Comparison of ENCODE assay signal across 29 cellular contexts in the genomic region with DNA sequence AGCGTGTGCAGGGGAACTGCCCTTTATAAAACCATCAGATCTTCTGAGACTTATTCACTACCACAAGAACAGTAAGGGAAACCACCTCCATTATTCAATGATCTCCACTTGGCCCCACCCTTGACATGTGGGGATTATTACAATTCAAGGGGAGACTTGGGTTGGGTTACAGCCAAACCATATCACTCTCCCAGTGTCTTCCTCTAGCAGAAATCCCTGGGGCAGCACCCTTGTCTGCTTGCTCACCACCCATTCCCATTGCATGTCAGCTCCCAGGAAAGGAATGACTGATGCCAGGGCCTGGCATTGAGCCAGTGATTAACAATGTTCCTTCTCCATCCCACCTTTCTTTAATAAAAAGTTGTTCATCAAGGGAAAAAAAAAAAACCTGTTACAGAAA.
"Had no signal": no experiment of that assay in that cellular context is flagged by ENCODE, and none has a peak within 500 bp of the region (broad histone marks: within the 10 kb centered on the region; RNA-seq: fewer than 3 reads in every experiment).

No MANE protein-coding gene starts in this region.

- H3K36me3 ChIP-seq: colonic mucosa, esophagus muscularis mucosa, esophagus squamous epithelium, gastrocnemius medialis, gastroesophageal sphincter, heart left ventricle, heart right ventricle had no signal

- H3K27ac ChIP-seq: colonic mucosa, coronary artery, dorsolateral prefrontal cortex, epithelial cell of prostate, esophagus muscularis mucosa, esophagus squamous epithelium, gastrocnemius medialis, gastroesophageal sphincter, heart left ventricle, heart right ventricle, hepatocyte had no signal

- ATAC-seq: effector memory CD8-positive, alpha-beta T cell; esophagus mucosa; gastrocnemius medialis; gastroesophageal sphincter; heart left ventricle; heart right ventricle had no signal

- DNase-seq: colonic mucosa; cortex of kidney; dermis blood vessel endothelial cell; dorsolateral prefrontal cortex; effector CD4-positive, alpha-beta T cell; effector CD8-positive, alpha-beta T cell; effector memory CD4-positive, alpha-beta T cell; effector memory CD8-positive, alpha-beta T cell; endodermal cell; erythroblast; esophagus squamous epithelium; foreskin fibroblast; foreskin melanocyte; gastrocnemius medialis; glutamatergic neuron; head of caudate nucleus; heart left ventricle; heart right ventricle had no signal

- H3K27me3 Mint-ChIP-seq: dendritic cell treated with granulocyte-macrophage colony-stimulating factor and Interleukin-4, amounts not matched to agents 40 ng/mL and 50 ng/mL, for 4 days; effector memory CD8-positive, alpha-beta T cell had no signal

- H3K27me3 ChIP-seq: colonic mucosa, gastrocnemius medialis, hepatocyte had no signal

- FAIRE-seq: colon, endometrium, endothelial cell of umbilical vein, frontal cortex had no signal

- H3K79me2 ChIP-seq: hepatocyte had no signal

- H3K4me3 Mint-ChIP-seq: dendritic cell treated with granulocyte-macrophage colony-stimulating factor and Interleukin-4, amounts not matched to agents 40 ng/mL and 50 ng/mL, for 4 days; effector memory CD8-positive, alpha-beta T cell; endodermal cell had no signal

- H3K4me2 ChIP-seq: hepatocyte had no signal

- H2AFZ ChIP-seq: hepatocyte had no signal

- H3K4me3 ChIP-seq: colonic mucosa, coronary artery, dorsolateral prefrontal cortex, esophagus muscularis mucosa, esophagus squamous epithelium, gastrocnemius medialis, gastroesophageal sphincter, heart left ventricle, heart right ventricle, hepatocyte had no signal

- H3K4me1 ChIP-seq: colonic mucosa, esophagus muscularis mucosa, esophagus squamous epithelium, gastrocnemius medialis, gastroesophageal sphincter, heart left ventricle, heart right ventricle had no signal

- H3K9me3 ChIP-seq: colonic mucosa, esophagus muscularis mucosa, esophagus squamous epithelium, gastrocnemius medialis, gastroesophageal sphincter had no signal

- H3K27ac Mint-ChIP-seq: dendritic cell treated with granulocyte-macrophage colony-stimulating factor and Interleukin-4, amounts not matched to agents 40 ng/mL and 50 ng/mL, for 4 days; effector memory CD8-positive, alpha-beta T cell; endodermal cell had no signal
